23 cellular contexts compared by ENCODE assay signal in genomic region chr9:69090140-69090750, GRCh38. TPM values are rescaled to one million over a fixed set of nuclear protein-coding genes. Genes with fewer than 3 reads are reported as not detected.
A peak's percentile ranks its signal among the peaks of the same experiment; 100 is the strongest.
DNase-seq lines count a peak whose midpoint lies in the region; ATAC-seq and TF ChIP-seq lines count a peak whose summit lies in the region.
"Had no signal": no experiment of that assay in that cellular context is flagged by ENCODE, and none has a peak within 500 bp of the region (broad histone marks: within the 10 kb centered on the region; RNA-seq: fewer than 3 reads in every experiment).

No MANE protein-coding gene starts in this region.

- peaks cover 26% of the 10 kb centered on the region for H3K4me1 Mint-ChIP-seq in progenitor cell of endocrine pancreas (ENCODE audit: low read depth)
- H3K4me1 Mint-ChIP-seq: activated naive CD8-positive, alpha-beta T cell treated with anti-CD3 and anti-CD28 coated beads, Interleukin-2, amount 50 U/mL, for 24 hours had no signal

- peaks cover 3% of the 10 kb centered on the region for H3K9me3 Mint-ChIP-seq in progenitor cell of endocrine pancreas (ENCODE audit: low read depth)
- H3K9me3 Mint-ChIP-seq: activated CD8-positive, alpha-beta T cell treated with anti-CD3 and anti-CD28 coated beads for 36 hours; activated naive CD8-positive, alpha-beta T cell treated with anti-CD3 and anti-CD28 coated beads, Interleukin-2, amount 50 U/mL, for 24 hours; neural crest cell had no signal

- intact Hi-C loops in testis (cut with DNase I; ENCODE audit: low total_unique reads), result no loop called here

- ATAC-seq in HG03521 (IDR thresholded peaks at IDR 0.05; ENCODE audit: unreplicated experiment), result no peak
- ATAC-seq: activated CD8-positive, alpha-beta T cell treated with anti-CD3 and anti-CD28 coated beads for 36 hours; activated naive CD8-positive, alpha-beta T cell treated with anti-CD3 and anti-CD28 coated beads, Interleukin-2, amount 50 U/mL, for 24 hours; psoas muscle; stimulated activated naive CD8-positive, alpha-beta T cell treated with anti-CD3 and anti-CD28 coated beads, Interleukin-15, Interleukin-2, amounts not matched to agents 100 U/mL and 50 U/mL, for 24 hours had no signal

- H3K27me3 ChIP-seq in HUES6 (ENCODE audit: control insufficient read depth, insufficient read depth, low read length) (no peaks in the 10 kb centered on the region), ectodermal cell (ENCODE audit: control insufficient read depth, insufficient read depth, low read length, poor library complexity, severe bottlenecking) (no peaks in the 10 kb centered on the region), testis (no peaks in the 10 kb centered on the region)
- H3K27me3 ChIP-seq: tibial artery had no signal

- peak overlapping the region; percentile 26 for H3K27ac Mint-ChIP-seq in progenitor cell of endocrine pancreas
- H3K27ac Mint-ChIP-seq: activated CD8-positive, alpha-beta T cell treated with anti-CD3 and anti-CD28 coated beads for 36 hours; activated naive CD8-positive, alpha-beta T cell treated with anti-CD3 and anti-CD28 coated beads, Interleukin-2, amount 50 U/mL, for 24 hours had no signal

- H3K36me3 Mint-ChIP-seq in progenitor cell of endocrine pancreas (ENCODE audit: insufficient read depth), result peaks cover 2% of the 10 kb centered on the region

- no peaks in the 10 kb centered on the region for H3K36me3 ChIP-seq in HUES6 (ENCODE audit: control insufficient read depth, insufficient read depth, low read length)
- no peaks in the 10 kb centered on the region for H3K36me3 ChIP-seq in ectodermal cell (ENCODE audit: control insufficient read depth, insufficient read depth, low read length)
- H3K36me3 ChIP-seq in testis (ENCODE audit: low read depth, missing control alignments), result no peaks in the 10 kb centered on the region
- H3K36me3 ChIP-seq: tibial artery had no signal

- H3K9me3 ChIP-seq in HUES6 (ENCODE audit: control insufficient read depth, insufficient read depth, low read depth, low read length) (no peaks in the 10 kb centered on the region), ectodermal cell (ENCODE audit: control insufficient read depth, low read length) (no peaks in the 10 kb centered on the region), iPS-18c (ENCODE audit: control insufficient read depth, insufficient read depth, low read length) (no peaks in the 10 kb centered on the region), testis (no peaks in the 10 kb centered on the region)
- H3K9me3 ChIP-seq: psoas muscle, tibial artery had no signal

- H3K4me3 Mint-ChIP-seq in progenitor cell of endocrine pancreas (ENCODE audit: low read depth), result no peak overlapping the region
- H3K4me3 Mint-ChIP-seq: activated CD8-positive, alpha-beta T cell treated with anti-CD3 and anti-CD28 coated beads for 36 hours; activated naive CD8-positive, alpha-beta T cell treated with anti-CD3 and anti-CD28 coated beads, Interleukin-2, amount 50 U/mL, for 24 hours; neural crest cell had no signal

- no peaks in the 10 kb centered on the region for H3K27me3 Mint-ChIP-seq in progenitor cell of endocrine pancreas
- H3K27me3 Mint-ChIP-seq: activated CD8-positive, alpha-beta T cell treated with anti-CD3 and anti-CD28 coated beads for 36 hours; activated naive CD8-positive, alpha-beta T cell treated with anti-CD3 and anti-CD28 coated beads, Interleukin-2, amount 50 U/mL, for 24 hours had no signal

- H3K4me1 ChIP-seq in HUES6 (ENCODE audit: control insufficient read depth, insufficient read depth, low read length) (peaks cover 21% of the 10 kb centered on the region), ectodermal cell (ENCODE audit: control insufficient read depth, insufficient read depth, low read length) (peaks cover 10% of the 10 kb centered on the region), testis (no peaks in the 10 kb centered on the region)
- H3K4me1 ChIP-seq: psoas muscle had no signal

- no peak overlapping the region for H3K9ac ChIP-seq in HUES6 (ENCODE audit: low read length)

- TF ChIP-seq CTCF in progenitor cell of endocrine pancreas (IDR thresholded peaks at IDR 0.05; ENCODE audit: unreplicated experiment) (no peak), testis (IDR thresholded peaks at IDR 0.05) (no peak)

- DNase-seq in progenitor cell of endocrine pancreas (ENCODE audit: low spot score, unreplicated experiment) (no peak), SHP77 treated with DMSO at 0.1 percent for 48 hours (lab: John Stamatoyannopoulos, UW) (no peak), testis (no peak)
- DNase-seq in activated CD4-positive, CD25-positive, alpha-beta regulatory T cell treated with anti-CD3 and anti-CD28 coated beads, Interleukin-2, amount 50 U/mL, for 72 hours, result no peak
- DNase-seq: activated CD4-positive, alpha-beta T cell treated with anti-CD3 and anti-CD28 coated beads for 1 hour; activated CD8-positive, alpha-beta T cell treated with anti-CD3 and anti-CD28 coated beads for 36 hours; activated naive CD8-positive, alpha-beta T cell treated with anti-CD3 and anti-CD28 coated beads, Interleukin-2, amount 50 U/mL, for 24 hours; erythroblast; hypothalamus; KBM-7; NCI-H2081 treated with DMSO at 0.1 percent for 48 hours; NCI-H510A; psoas muscle; stimulated activated CD4-positive, alpha-beta T cell treated with anti-CD3 and anti-CD28 coated beads, Interleukin-15, amount 100 ng/mL, for 24 hours; stimulated activated naive CD8-positive, alpha-beta T cell treated with anti-CD3 and anti-CD28 coated beads, Interleukin-15, Interleukin-2, amounts not matched to agents 100 U/mL and 50 U/mL, for 24 hours; T-helper 1 cell; tibial artery had no signal

- WGBS in ectodermal cell, 2 experiments, result 0% methylated on average over 2 of the region's 4 CpGs; no CpG with 5 or more reads in 1 of the 2 experiments
- WGBS in testis, 2 donors, result 67 to 80% methylated on average over 4 of the region's 4 CpGs

- H3K27ac ChIP-seq in HUES6 (ENCODE audit: low read depth, low read length), result peak overlapping the region; percentile 20; the same call in 1 of the 2 replicates
- peak overlapping the region; percentile 23 for H3K27ac ChIP-seq in ectodermal cell (ENCODE audit: insufficient read depth, low read depth, low read length, poor library complexity, severe bottlenecking)
- H3K27ac ChIP-seq in testis, result no peak overlapping the region
- H3K27ac ChIP-seq: C4-2B, psoas muscle, tibial artery had no signal

- TF ChIP-seq POLR2A in testis (IDR thresholded peaks at IDR 0.05), result no peak

- H3K4me3 ChIP-seq in HUES6 (ENCODE audit: low read depth, low read length) (peak overlapping the region; percentile 33), ectodermal cell (ENCODE audit: insufficient read depth, low read depth, low read length) (no peak overlapping the region), iPS-18c (ENCODE audit: insufficient read depth, low read depth, low read length) (peak overlapping the region; percentile 5; the same call in 1 of the 2 replicates), testis (no peak overlapping the region)
- H3K4me3 ChIP-seq: psoas muscle, tibial artery had no signal

RNA-seq across cellular contexts. Expression of gene FXN, which starts 54.7 kb away (rescaled TPM):
- polyA plus RNA-seq in ectodermal cell (2013, experiment 1 of 4), result 32.6 TPM
- 37.2 TPM for polyA plus RNA-seq in ectodermal cell (2013, experiment 2 of 4)
- polyA plus RNA-seq in ectodermal cell (2013, experiment 3 of 4), result 21.2 TPM
- 27.4 TPM for polyA plus RNA-seq in ectodermal cell (2013, experiment 4 of 4)
- total RNA-seq in progenitor cell of endocrine pancreas (25.7 and 28.6 TPM in 2 replicates), testis (10 to 100 TPM; 14.5 to 29.4 TPM)
- polyA plus RNA-seq in testis (ENCODE audit: insufficient read depth, low read depth, low replicate concordance), result 19.7 TPM

Comparison
In these comparisons a context has a peak if more than half of its experiments do, and no peak if none do; other contexts are left out.
1. H3K27ac ChIP-seq: peak in HUES6 (single experiment) and ectodermal cell (single experiment); none in testis (0 of 2).
2. H3K4me3 ChIP-seq: peak in HUES6 (single experiment) and iPS-18c (single experiment); none in ectodermal cell (single experiment) and testis (0 of 2).